ENCODE assay signal across 1 cellular context in genomic region chr17:67578058-67578457, GRCh38.
TF ChIP-seq lines count a peak whose summit lies in the region.

No MANE protein-coding gene starts in this region.

TF ChIP-seq in H1, 55 proteins besides CTCF, POLR2A, EP300 and RAD21:
- TF ChIP-seq JUND (IDR thresholded peaks at IDR 0.05; ENCODE audit: low read length) (no peak), CREB1 (IDR thresholded peaks at IDR 0.05) (no peak), PHF8 (conservative IDR thresholded peaks at IDR 0.05; ENCODE audit: low read depth, low read length) (no peak), CBX5 (IDR thresholded peaks at IDR 0.05; ENCODE audit: low read depth, low read length) (no peak), KDM1A (IDR thresholded peaks at IDR 0.05; ENCODE audit: borderline replicate concordance, low read length) (no peak), SRF (IDR thresholded peaks at IDR 0.05; ENCODE audit: low read depth, low read length) (no peak), SIN3A (conservative IDR thresholded peaks at IDR 0.05 in 1 of 2, IDR thresholded peaks at IDR 0.05 in 1 of 2; ENCODE audit: low read depth in 1 of 2, low read length in 2 of 2) (no peak), TAF7 (optimal IDR thresholded peaks at IDR 0.05; ENCODE audit: borderline replicate concordance, low read depth, low read length) (no peak), FOSL1 (IDR thresholded peaks at IDR 0.05; ENCODE audit: insufficient read depth, low read depth, low read length) (no peak), CHD7 (IDR thresholded peaks at IDR 0.05; ENCODE audit: insufficient replicate concordance, low read length) (no peak), HDAC6 (IDR thresholded peaks at IDR 0.05; ENCODE audit: low read depth, low read length) (no peak), JUN (IDR thresholded peaks at IDR 0.05; ENCODE audit: low read depth, low read length) (no peak), CBX8 (IDR thresholded peaks at IDR 0.05; ENCODE audit: borderline replicate concordance, low read depth, low read length) (no peak), NRF1 (IDR thresholded peaks at IDR 0.05; ENCODE audit: low read depth, low read length) (no peak), TEAD4 (IDR thresholded peaks at IDR 0.05; ENCODE audit: low read depth, low read length) (no peak)
